14 cellular contexts compared by ENCODE assay signal in genomic region chr13:87128006-87128405, GRCh38.
DNase-seq lines count a peak whose midpoint lies in the region; ATAC-seq and TF ChIP-seq lines count a peak whose summit lies in the region.
"Had no signal": no experiment of that assay in that cellular context is flagged by ENCODE, and none has a peak within 500 bp of the region (broad histone marks: within the 10 kb centered on the region; RNA-seq: fewer than 3 reads in every experiment).

No MANE protein-coding gene starts in this region.

- no peaks in the 10 kb centered on the region for H3K27me3 Mint-ChIP-seq in activated CD8-positive, alpha-beta T cell treated with anti-CD3 and anti-CD28 coated beads for 36 hours
- no peaks in the 10 kb centered on the region for H3K27me3 Mint-ChIP-seq in T-cell

- H2BK120ac ChIP-seq in mesenchymal stem cell (ENCODE audit: low read depth, low read length), result no peak overlapping the region

- no peak overlapping the region for H3K4me3 Mint-ChIP-seq in activated CD8-positive, alpha-beta T cell treated with anti-CD3 and anti-CD28 coated beads for 36 hours
- no peak overlapping the region for H3K4me3 Mint-ChIP-seq in T-cell
- H3K4me3 Mint-ChIP-seq: mesothelial cell of epicardium had no signal

- H3K14ac ChIP-seq in mesenchymal stem cell (ENCODE audit: low read length in 2 of 2), result no peak overlapping the region

- peak overlapping the region in 1 of 2 experiments; percentile 11 for H3K18ac ChIP-seq in mesenchymal stem cell (ENCODE audit: low read depth in 1 of 2, low read length in 2 of 2)

- H3K4ac ChIP-seq in mesenchymal stem cell (ENCODE audit: low read depth in 1 of 2, low read length in 2 of 2), result no peak overlapping the region

- no peak for TF ChIP-seq CTCF in activated CD8-positive, alpha-beta T cell treated with anti-CD3 and anti-CD28 coated beads for 36 hours (IDR thresholded peaks at IDR 0.05)

- no peaks in the 10 kb centered on the region for H3K9me3 ChIP-seq in mesenchymal stem cell (ENCODE audit: control insufficient read depth, low read length)
- no peaks in the 10 kb centered on the region for H3K9me3 ChIP-seq in aorta (ENCODE audit: control insufficient read depth, low read length)
- H3K9me3 ChIP-seq: gastroesophageal sphincter, suprapubic skin had no signal

- no peak overlapping the region for H3K4me3 ChIP-seq in mesenchymal stem cell (ENCODE audit: insufficient read depth in 1 of 2, low read depth in 1 of 2, low read length in 2 of 2)
- no peak overlapping the region for H3K4me3 ChIP-seq in aorta (ENCODE audit: low read length in 2 of 2)
- H3K4me3 ChIP-seq: gastroesophageal sphincter, suprapubic skin had no signal

- POLR2A ChIA-PET in activated CD8-positive, alpha-beta T cell treated with anti-CD3 and anti-CD28 coated beads for 36 hours (lab: Charles Lee), result no interaction called here
- POLR2A ChIA-PET in T-cell (lab: Charles Lee), result interaction anchor here in 1 of 2 donors (0.6 kb wide), 1 partner anchor 137 kb away, joined by 3 read pairs; no protein-coding TSS in a partner anchor

- H3K4me2 ChIP-seq in mesenchymal stem cell (ENCODE audit: low read length, poor library complexity, severe bottlenecking), result no peak overlapping the region

- no peak for ATAC-seq in activated CD8-positive, alpha-beta T cell treated with anti-CD3 and anti-CD28 coated beads for 36 hours
- no peak for ATAC-seq in T-cell (replicated peaks in 1 of 4)
- no peak for ATAC-seq in aorta (ENCODE audit: low FRiP score)
- ATAC-seq: gastroesophageal sphincter had no signal

- intact Hi-C loops in activated CD8-positive, alpha-beta T cell treated with anti-CD3 and anti-CD28 coated beads for 36 hours (cut with micrococcal nuclease), result no loop called here
- intact Hi-C loops in aorta (cut with DNase I), result no loop called here

- H3K4me1 ChIP-seq in mesenchymal stem cell (ENCODE audit: control insufficient read depth, insufficient read depth, low read depth, low read length), result peaks cover 2% of the 10 kb centered on the region
- no peaks in the 10 kb centered on the region for H3K4me1 ChIP-seq in aorta (ENCODE audit: control insufficient read depth in 1 of 2, insufficient read depth in 2 of 2, low read length in 2 of 2)
- H3K4me1 ChIP-seq: gastroesophageal sphincter, suprapubic skin had no signal

- CTCF ChIA-PET in activated CD8-positive, alpha-beta T cell treated with anti-CD3 and anti-CD28 coated beads for 36 hours (lab: Charles Lee), result no interaction called here
- CTCF ChIA-PET in T-cell (lab: Charles Lee), result interaction anchor here in 1 of 2 donors (0.6 kb wide), 1 partner anchor 321 kb away, joined by 3 read pairs; no protein-coding TSS in a partner anchor

- H2AFZ ChIP-seq in mesenchymal stem cell (ENCODE audit: low read depth, low read length), result no peak overlapping the region

- H3K27ac ChIP-seq in mesenchymal stem cell (ENCODE audit: low read length, poor library complexity, severe bottlenecking) (no peak overlapping the region), aorta (ENCODE audit: low read depth in 1 of 2, low read length in 2 of 2) (no peak overlapping the region)
- H3K27ac ChIP-seq: gastroesophageal sphincter, suprapubic skin had no signal

- no peak overlapping the region for H2AK5ac ChIP-seq in mesenchymal stem cell (ENCODE audit: low read length, severe bottlenecking)

- H2BK15ac ChIP-seq in mesenchymal stem cell (ENCODE audit: low read depth, poor library complexity, severe bottlenecking), result no peak overlapping the region

- H2BK5ac ChIP-seq in mesenchymal stem cell (ENCODE audit: low read depth, low read length, poor library complexity, severe bottlenecking), result no peak overlapping the region

- no peaks in the 10 kb centered on the region for H3K79me1 ChIP-seq in mesenchymal stem cell (replicated peaks; ENCODE audit: low read length, poor library complexity, severe bottlenecking)

- H3K4me1 Mint-ChIP-seq in activated CD8-positive, alpha-beta T cell treated with anti-CD3 and anti-CD28 coated beads for 36 hours (ENCODE audit: low read depth), result no peaks in the 10 kb centered on the region
- H3K4me1 Mint-ChIP-seq in T-cell, result no peaks in the 10 kb centered on the region

- H3K36me3 ChIP-seq in mesenchymal stem cell (ENCODE audit: control insufficient read depth in 1 of 2, insufficient read depth in 2 of 2, low read depth in 1 of 2, low read length in 2 of 2) (no peaks in the 10 kb centered on the region), aorta (ENCODE audit: control insufficient read depth in 1 of 2, insufficient read depth in 2 of 2, low read length in 1 of 2) (no peaks in the 10 kb centered on the region)
- H3K36me3 ChIP-seq: gastroesophageal sphincter, suprapubic skin had no signal

- no peak overlapping the region for H3K23ac ChIP-seq in mesenchymal stem cell (ENCODE audit: low read length in 2 of 2)

- H2BK12ac ChIP-seq in mesenchymal stem cell (ENCODE audit: low read length in 2 of 2), result peak overlapping the region in 1 of 2 experiments; percentile 10

- no peak overlapping the region for H3K27ac Mint-ChIP-seq in activated CD8-positive, alpha-beta T cell treated with anti-CD3 and anti-CD28 coated beads for 36 hours
- no peak overlapping the region for H3K27ac Mint-ChIP-seq in T-cell
- H3K27ac Mint-ChIP-seq: mesothelial cell of epicardium had no signal

- H3K9me3 Mint-ChIP-seq in activated CD8-positive, alpha-beta T cell treated with anti-CD3 and anti-CD28 coated beads for 36 hours, result peaks cover 2% of the 10 kb centered on the region
- peaks cover 0 to 13% (median 4%) of the 10 kb centered on the region in 3 donors for H3K9me3 Mint-ChIP-seq in T-cell
- H3K9me3 Mint-ChIP-seq: mesothelial cell of epicardium had no signal

- no peak overlapping the region for H4K8ac ChIP-seq in mesenchymal stem cell (ENCODE audit: low read length)

- peak; percentile 62 for DNase-seq in NCI-H345 (lab: John Stamatoyannopoulos, UW)
- no peak for DNase-seq in NCI-H345 treated with DMSO at 0.1 percent for 48 hours (lab: John Stamatoyannopoulos, UW; ENCODE audit: unreplicated experiment)
- DNase-seq in NCI-H1092 treated with DMSO at 0.1 percent for 48 hours (lab: John Stamatoyannopoulos, UW), result peak; percentile 35
- DNase-seq in cerebellum (ENCODE audit: low spot score), result peak; percentile 13
- DNase-seq in mesenchymal stem cell, result peak; percentile 66
- DNase-seq in activated CD8-positive, alpha-beta T cell treated with anti-CD3 and anti-CD28 coated beads for 36 hours, result no peak
- no peak for DNase-seq in T-cell
- no peak for DNase-seq in aorta
- DNase-seq: activated CD4-positive, alpha-beta T cell treated with anti-CD3 and anti-CD28 coated beads for 4 hours; EL; NCI-H187 had no signal

- no peak overlapping the region for H3K9ac ChIP-seq in mesenchymal stem cell (ENCODE audit: low read length)

- H3K27me3 ChIP-seq in mesenchymal stem cell (ENCODE audit: control insufficient read depth in 1 of 2, insufficient read depth in 1 of 2, low read length in 2 of 2), result no peaks in the 10 kb centered on the region
- no peaks in the 10 kb centered on the region for H3K27me3 ChIP-seq in aorta (ENCODE audit: control insufficient read depth in 1 of 2, insufficient read depth in 2 of 2, low read length in 1 of 2)
- H3K27me3 ChIP-seq: gastroesophageal sphincter, suprapubic skin had no signal

- H4K91ac ChIP-seq in mesenchymal stem cell (ENCODE audit: low read length), result no peak overlapping the region

- no peaks in the 10 kb centered on the region for H3K36me3 Mint-ChIP-seq in activated CD8-positive, alpha-beta T cell treated with anti-CD3 and anti-CD28 coated beads for 36 hours (ENCODE audit: low read depth)
- no peaks in the 10 kb centered on the region for H3K36me3 Mint-ChIP-seq in T-cell
- H3K36me3 Mint-ChIP-seq: mesothelial cell of epicardium had no signal

Comparison
In these comparisons a context has a peak if more than half of its experiments do, and no peak if none do; other contexts are left out.
1. DNase-seq: peak in NCI-H345 (single experiment), NCI-H1092 treated with DMSO at 0.1 percent for 48 hours (single experiment), cerebellum (single experiment) and mesenchymal stem cell (single experiment); none in NCI-H345 treated with DMSO at 0.1 percent for 48 hours (single experiment), activated CD8-positive, alpha-beta T cell treated with anti-CD3 and anti-CD28 coated beads for 36 hours (single experiment), T-cell (0 of 34) and aorta (0 of 2).